9 cellular contexts compared by ENCODE assay signal in the genomic region with DNA sequence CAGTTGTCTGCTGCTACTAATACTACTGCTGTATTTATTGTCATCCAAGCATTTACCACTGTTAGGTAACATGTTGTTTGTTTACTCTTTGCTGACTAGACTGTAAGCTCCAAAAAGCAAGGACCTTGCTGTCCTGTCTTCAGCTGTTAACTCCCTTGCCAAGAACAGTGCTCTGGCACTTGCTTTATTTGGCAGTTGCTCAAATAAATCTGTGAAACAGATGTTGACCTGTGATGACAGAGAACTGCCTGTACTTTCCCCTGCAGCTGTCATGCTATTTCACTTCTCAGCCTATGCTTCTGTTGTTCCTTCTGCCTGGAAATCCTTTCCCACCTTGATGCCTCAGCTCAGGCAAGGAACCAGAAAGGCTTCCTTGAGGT.
DNase-seq lines count a peak whose midpoint lies in the region; ATAC-seq and TF ChIP-seq lines count a peak whose summit lies in the region.
"Had no signal": no experiment of that assay in that cellular context is flagged by ENCODE, and none has a peak within 500 bp of the region (broad histone marks: within the 10 kb centered on the region; RNA-seq: fewer than 3 reads in every experiment).

No MANE protein-coding gene starts in this region.

- H3K4me1 ChIP-seq in thyroid gland = peaks cover 11 to 15% of the 10 kb centered on the region in 2 donors

- peak; percentile 99 for DNase-seq in NCI-H2171 treated with DMSO at 0.1 percent for 48 hours (lab: John Stamatoyannopoulos, UW)
- peak; percentile 66 for DNase-seq in fibroblast of the aortic adventitia (ENCODE audit: low read depth)
- DNase-seq in thyroid gland = peak; percentile 6 to 19
- no peak for DNase-seq in DMS153 (lab: John Stamatoyannopoulos, UW)
- no peak for DNase-seq in COLO668 (lab: John Stamatoyannopoulos, UW; ENCODE audit: unreplicated experiment)
- DNase-seq in amniotic stem cell (lab: John Stamatoyannopoulos, UW) = no peak
- DNase-seq: naive B cell, substantia nigra had no signal

- no peaks in the 10 kb centered on the region for H3K27me3 ChIP-seq in thyroid gland

- H3K4me3 ChIP-seq in fibroblast of the aortic adventitia (ENCODE audit: low read depth, low read length) (no peak overlapping the region), thyroid gland (replicated peaks in 1 of 3) (no peak overlapping the region)

- H3K36me3 ChIP-seq in thyroid gland = no peaks in the 10 kb centered on the region

- intact Hi-C loops in thyroid gland (cut with DNase I) = no loop called here

- ATAC-seq in GM21381 (IDR thresholded peaks at IDR 0.05; ENCODE audit: unreplicated experiment) = peak; percentile 59

- H3K9me3 ChIP-seq in thyroid gland = no peaks in the 10 kb centered on the region

- TF ChIP-seq CTCF in fibroblast of the aortic adventitia (IDR thresholded peaks at IDR 0.05; ENCODE audit: insufficient read depth, low read length) = no peak
- TF ChIP-seq CTCF in thyroid gland (IDR thresholded peaks at IDR 0.05) = no peak

- no peak overlapping the region for H3K27ac ChIP-seq in thyroid gland

- TF ChIP-seq POLR2A in thyroid gland (IDR thresholded peaks at IDR 0.05) = no peak

Comparison
In these comparisons a context has a peak if more than half of its experiments do, and no peak if none do; other contexts are left out.
1. DNase-seq: peak in NCI-H2171 treated with DMSO at 0.1 percent for 48 hours (single experiment), fibroblast of the aortic adventitia (single experiment) and thyroid gland (2 of 2); none in DMS153 (single experiment), COLO668 (single experiment) and amniotic stem cell (single experiment).